17 cellular contexts compared by ENCODE assay signal in genomic region chr7:4100148-4100547, GRCh38.
"Had no signal": no experiment of that assay in that cellular context is flagged by ENCODE, and none has a peak within 500 bp of the region (broad histone marks: within the 10 kb centered on the region; RNA-seq: fewer than 3 reads in every experiment).

No MANE protein-coding gene starts in this region.

- H3K4me3 Mint-ChIP-seq: naive thymus-derived CD8-positive, alpha-beta T cell; stimulated activated naive B cell treated with anti-CD40 and anti-IgM and Interleukin-4, amounts not matched to agents 10 μg/mL and 1 μg/mL and 100 μg/mL, for 72 hours; stimulated activated naive CD8-positive, alpha-beta T cell treated with anti-CD3 and anti-CD28 coated beads, Interleukin-15, Interleukin-2, amounts not matched to agents 100 ng/mL and 50 ng/mL, for 24 hours had no signal

- H3K27me3 Mint-ChIP-seq: stimulated activated naive CD8-positive, alpha-beta T cell treated with anti-CD3 and anti-CD28 coated beads, Interleukin-15, Interleukin-2, amounts not matched to agents 100 ng/mL and 50 ng/mL, for 24 hours had no signal

- H3K9me3 ChIP-seq: lower lobe of right lung, prostate gland, right atrium auricular region, thoracic aorta, upper lobe of left lung, vagina had no signal

- H3K4me2 ChIP-seq: smooth muscle cell had no signal

- H3K4me1 Mint-ChIP-seq: stimulated activated naive B cell treated with anti-CD40 and anti-IgM and Interleukin-4, amounts not matched to agents 10 μg/mL and 1 μg/mL and 100 μg/mL, for 72 hours had no signal

- H3K36me3 ChIP-seq: lower lobe of right lung, prostate gland, right atrium auricular region, thoracic aorta, tibial nerve, upper lobe of left lung, vagina had no signal

- ATAC-seq: left ventricle myocardium superior; naive thymus-derived CD8-positive, alpha-beta T cell; sciatic nerve; stimulated activated naive B cell treated with anti-CD40 and anti-IgM and Interleukin-4, amounts not matched to agents 10 μg/mL and 1 μg/mL and 100 μg/mL, for 72 hours had no signal

- H3K4me3 ChIP-seq: dorsolateral prefrontal cortex, lower lobe of right lung, prostate gland, right atrium auricular region, smooth muscle cell, thoracic aorta, tibial nerve, upper lobe of left lung, vagina had no signal

- H3K27me3 ChIP-seq: dorsolateral prefrontal cortex, right atrium auricular region, tibial nerve, upper lobe of left lung, vagina had no signal

- H3K36me3 Mint-ChIP-seq: naive thymus-derived CD8-positive, alpha-beta T cell; stimulated activated naive B cell treated with anti-CD40 and anti-IgM and Interleukin-4, amounts not matched to agents 10 μg/mL and 1 μg/mL and 100 μg/mL, for 72 hours had no signal

- H3K4me1 ChIP-seq: lower lobe of right lung, prostate gland, right atrium auricular region, tibial nerve, upper lobe of left lung, vagina had no signal

- H3K9me3 Mint-ChIP-seq: naive thymus-derived CD8-positive, alpha-beta T cell; stimulated activated naive B cell treated with anti-CD40 and anti-IgM and Interleukin-4, amounts not matched to agents 10 μg/mL and 1 μg/mL and 100 μg/mL, for 72 hours; stimulated activated naive CD8-positive, alpha-beta T cell treated with anti-CD3 and anti-CD28 coated beads, Interleukin-15, Interleukin-2, amounts not matched to agents 100 ng/mL and 50 ng/mL, for 24 hours had no signal

- DNase-seq: effector CD4-positive, alpha-beta T cell; left ventricle myocardium superior; lower lobe of right lung; naive thymus-derived CD8-positive, alpha-beta T cell; nucleus accumbens; stimulated activated CD4-positive, alpha-beta T cell treated with anti-CD3 and anti-CD28 coated beads, Interleukin-4, amount 100 ng/mL, for 4 hours; stimulated activated naive B cell treated with anti-CD40 and anti-IgM and Interleukin-4, amounts not matched to agents 10 μg/mL and 1 μg/mL and 100 μg/mL, for 72 hours had no signal

- H3K27ac Mint-ChIP-seq: stimulated activated naive B cell treated with anti-CD40 and anti-IgM and Interleukin-4, amounts not matched to agents 10 μg/mL and 1 μg/mL and 100 μg/mL, for 72 hours; stimulated activated naive CD8-positive, alpha-beta T cell treated with anti-CD3 and anti-CD28 coated beads, Interleukin-15, Interleukin-2, amounts not matched to agents 100 ng/mL and 50 ng/mL, for 24 hours had no signal

- H3K27ac ChIP-seq: dorsolateral prefrontal cortex, lower lobe of right lung, prostate gland, right atrium auricular region, thoracic aorta, tibial nerve, upper lobe of left lung, vagina had no signal
